ENCODE assay signal across 10 cellular contexts in genomic region chr10:68075550-68076004, GRCh38. TPM values are rescaled to one million over a fixed set of nuclear protein-coding genes. Genes with fewer than 3 reads are reported as not detected.
DNase-seq lines count a peak whose midpoint lies in the region; ATAC-seq, FAIRE-seq and TF ChIP-seq lines count a peak whose summit lies in the region.
"Had no signal": no experiment of that assay in that cellular context is flagged by ENCODE, and none has a peak within 500 bp of the region (broad histone marks: within the 10 kb centered on the region; RNA-seq: fewer than 3 reads in every experiment).

No MANE protein-coding gene starts in this region.

- H3K27ac Mint-ChIP-seq in stimulated activated naive CD8-positive, alpha-beta T cell treated with anti-CD3 and anti-CD28 coated beads, Interleukin-15, Interleukin-2, amounts not matched to agents 100 ng/mL and 50 ng/mL, for 24 hours, result peak overlapping the region; percentile 75

- in situ Hi-C loops in K562 (cut with MboI), result no loop called here

- no peak for TF ChIP-seq RAD21 in K562 (CRISPR knock-in tag; conservative IDR thresholded peaks at IDR 0.05 in 1 of 2, IDR thresholded peaks at IDR 0.05 in 1 of 2)

- H3K4me1 Mint-ChIP-seq in stimulated activated naive CD8-positive, alpha-beta T cell treated with anti-CD3 and anti-CD28 coated beads, Interleukin-15, Interleukin-2, amounts not matched to agents 100 ng/mL and 50 ng/mL, for 24 hours (ENCODE audit: low read depth), result peaks cover 43% of the 10 kb centered on the region

- H3K9ac ChIP-seq in K562 (ENCODE audit: insufficient read depth in 1 of 2, low read depth in 2 of 2, low read length in 2 of 2), result peak overlapping the region in 1 of 2 experiments; percentile 44; a peak in 2 of 4 replicates

- CTCF ChIA-PET in K562 (lab: Yijun Ruan, JAX; ENCODE audit: low intra/inter-chr PET ratio), result interaction anchor here (0.6 kb wide), 1 partner anchor 237 kb away, joined by 3 read pairs; no protein-coding TSS in a partner anchor

- H3K4me2 ChIP-seq in K562 (ENCODE audit: insufficient read depth, low read length), result peak overlapping the region; percentile 45

- peaks cover 24% of the 10 kb centered on the region for H3K36me3 Mint-ChIP-seq in stimulated activated naive CD8-positive, alpha-beta T cell treated with anti-CD3 and anti-CD28 coated beads, Interleukin-15, Interleukin-2, amounts not matched to agents 100 ng/mL and 50 ng/mL, for 24 hours (ENCODE audit: low read depth)

- H3K4me3 ChIP-seq in K562 (no peak overlapping the region), mesodermal cell (ENCODE audit: extremely low read depth, insufficient read depth, low read length, poor library complexity, severe bottlenecking) (peak overlapping the region; percentile 85), vagina (peak overlapping the region in 1 of 2 donors; percentile 78)

- H3K4me3 Mint-ChIP-seq in stimulated activated naive CD8-positive, alpha-beta T cell treated with anti-CD3 and anti-CD28 coated beads, Interleukin-15, Interleukin-2, amounts not matched to agents 100 ng/mL and 50 ng/mL, for 24 hours, result peak overlapping the region; percentile 97

- peaks cover 18% of the 10 kb centered on the region for H3K36me3 ChIP-seq in K562 (ENCODE audit: control insufficient read depth, insufficient read depth, low read length)
- peaks cover 6% of the 10 kb centered on the region for H3K36me3 ChIP-seq in mesodermal cell (ENCODE audit: control insufficient read depth, insufficient read depth, low read length)
- H3K36me3 ChIP-seq in vagina, result no peaks in the 10 kb centered on the region

- no peaks in the 10 kb centered on the region for H4K20me1 ChIP-seq in K562 (replicated peaks; ENCODE audit: control insufficient read depth, insufficient read depth, low read length)

- peaks cover 2% of the 10 kb centered on the region; the same call in 1 of the 2 replicates for H3K9me3 ChIP-seq in K562 (replicated peaks; ENCODE audit: control insufficient read depth, insufficient read depth, low read depth, low read length)
- no peaks in the 10 kb centered on the region for H3K9me3 ChIP-seq in mesodermal cell (ENCODE audit: control insufficient read depth, low read length)
- no peaks in the 10 kb centered on the region for H3K9me3 ChIP-seq in vagina

- H3K9me1 ChIP-seq in K562 (ENCODE audit: control insufficient read depth, insufficient read depth, low read length), result no peaks in the 10 kb centered on the region

- peak overlapping the region; percentile 100 for H2AFZ ChIP-seq in K562 (ENCODE audit: low read depth, low read length)

- no peaks in the 10 kb centered on the region for H3K27me3 Mint-ChIP-seq in stimulated activated naive CD8-positive, alpha-beta T cell treated with anti-CD3 and anti-CD28 coated beads, Interleukin-15, Interleukin-2, amounts not matched to agents 100 ng/mL and 50 ng/mL, for 24 hours

- FAIRE-seq in K562 (lab: Jason Lieb, UNC), result no peak

- BruUV-seq in K562 (replicated peaks; lab: Mats Ljungman, UMichigan), result no TSS peak

- peaks cover 45% of the 10 kb centered on the region for H3K79me2 ChIP-seq in K562 (ENCODE audit: control insufficient read depth, insufficient read depth, low read length)

- TF ChIP-seq CTCF in K562 (IDR thresholded peaks at IDR 0.05 in 2 of 3, conservative IDR thresholded peaks at IDR 0.05 in 1 of 3; ENCODE audit: insufficient read depth in 2 of 3, low read depth in 1 of 3, low read length in 3 of 3) (no peak), vagina (IDR thresholded peaks at IDR 0.05) (no peak)

- WGBS in K562 (ENCODE audit: insufficient coverage, low coverage, missing lambda C conversion rate), result 25% methylated on average over 3 of the region's 3 CpGs
- 6 to 33% methylated on average over 2 to 3 of the region's 3 CpGs for WGBS in mesodermal cell (ENCODE audit: insufficient coverage in 2 of 2), 2 experiments

- intact Hi-C loops in K562 (cut with micrococcal nuclease) (loop anchor here (10.0 kb wide), 2 partner anchors 191 to 291 kb away; partner anchors contain the start of gene SIRT1), vagina (cut with DNase I) (no loop called here)

- no peak for ATAC-seq in stimulated activated naive CD8-positive, alpha-beta T cell treated with anti-CD3 and anti-CD28 coated beads, Interleukin-15, Interleukin-2, amounts not matched to agents 100 U/mL and 50 U/mL, for 24 hours
- ATAC-seq in K562, result no peak

- peaks cover 7 to 9% of the 10 kb centered on the region in 2 experiments; a peak in 4 of 5 replicates for H3K4me1 ChIP-seq in K562 (replicated peaks in 1 of 2; ENCODE audit: control insufficient read depth in 2 of 2, insufficient read depth in 2 of 2, low read length in 2 of 2)
- no peaks in the 10 kb centered on the region for H3K4me1 ChIP-seq in mesodermal cell (ENCODE audit: control insufficient read depth, insufficient read depth, low read length, poor library complexity, severe bottlenecking)
- peaks cover 38% of the 10 kb centered on the region for H3K4me1 ChIP-seq in vagina

- POLR2A ChIA-PET in K562 (lab: Yijun Ruan, JAX), result interaction anchor here (0.7 kb wide), 1 partner anchor 18 kb away, joined by 3 read pairs; no protein-coding TSS in a partner anchor

- H3K27me3 ChIP-seq in K562 (ENCODE audit: control insufficient read depth in 2 of 2, insufficient read depth in 2 of 2, low read length in 2 of 2) (no peaks in the 10 kb centered on the region), vagina (no peaks in the 10 kb centered on the region)

- peak overlapping the region; percentile 67 for H3K27ac ChIP-seq in K562 (ENCODE audit: extremely low read depth, low read depth, low read length)
- H3K27ac ChIP-seq in mesodermal cell (ENCODE audit: low read depth, low read length, severe bottlenecking), result no peak overlapping the region
- H3K27ac ChIP-seq in vagina, result peak overlapping the region; percentile 96

- no peaks in the 10 kb centered on the region for H3K9me3 Mint-ChIP-seq in stimulated activated naive CD8-positive, alpha-beta T cell treated with anti-CD3 and anti-CD28 coated beads, Interleukin-15, Interleukin-2, amounts not matched to agents 100 ng/mL and 50 ng/mL, for 24 hours

- no peak for DNase-seq in stimulated activated naive CD8-positive, alpha-beta T cell treated with anti-CD3 and anti-CD28 coated beads, Interleukin-15, Interleukin-2, amounts not matched to agents 100 U/mL and 50 U/mL, for 24 hours
- DNase-seq in K562 (ENCODE audit: extremely low read depth in 1 of 4, low spot score in 3 of 4), result no peak
- no peak for DNase-seq in vagina (ENCODE audit: extremely low spot score in 2 of 2)
- no peak for DNase-seq in stimulated activated CD4-positive, alpha-beta T cell treated with anti-CD3 and anti-CD28 coated beads, Interleukin-15, amount 100 ng/mL, for 24 hours
- DNase-seq in NCI-H2081 (lab: John Stamatoyannopoulos, UW), result no peak
- no peak for DNase-seq in NCI-H1694 (lab: John Stamatoyannopoulos, UW)

- no peak for TF ChIP-seq EP300 in K562 (IDR thresholded peaks at IDR 0.05; ENCODE audit: low read length)

- no peak for TF ChIP-seq POLR2A in K562 (conservative IDR thresholded peaks at IDR 0.05)
- TF ChIP-seq POLR2A in vagina (IDR thresholded peaks at IDR 0.05), result no peak

RNA-seq across cellular contexts. Expression of gene HERC4, which starts 0.5 kb away (rescaled TPM):
- total RNA-seq in K562 (2011; cell fraction: chromatin; rRNA removed; ENCODE audit: low replicate concordance), result 62.0 and 186 TPM in 2 replicates
- total RNA-seq in K562 (2011; cell fraction: nucleolus; rRNA removed), result 26.7 and 30.8 TPM in 2 replicates
- total RNA-seq in K562 (2011; cell fraction: nucleoplasm; rRNA removed), result 81.7 and 136 TPM in 2 replicates
- total RNA-seq in K562 (2014; rRNA removed) (15.8 and 17.5 TPM in 2 replicates), K562 (2014; rRNA removed; fragmentation: Illumina TruSeq; extraction: Trizol) (33.5 and 40.5 TPM in 2 replicates), K562 (2015; rRNA removed; fragmentation: Illumina TruSeq; extraction: Trizol) (27.1 and 30.6 TPM in 2 replicates), K562 (2021) (26.3 and 29.8 TPM in 2 replicates), vagina (47.9 TPM)
- polyA plus RNA-seq in K562 (2011; rRNA removed) (22.5 and 25.6 TPM in 2 replicates), K562 (2014; fragmentation: Illumina TruSeq; extraction: Trizol) (18.6 and 22.8 TPM in 2 replicates), K562 (2014; fragmentation: Nextera tagmentation; extraction: Ambion mirVana) (10 to 100 TPM; 12.5 to 17.4 TPM), K562 (2014; rRNA removed) (17.2 and 22.5 TPM in 2 replicates)
- polyA plus RNA-seq in K562 (2011; cell fraction: cytosol; rRNA removed), result 3.8 and 9.3 TPM in 2 replicates
- polyA plus RNA-seq in K562 (2011; cell fraction: nucleus; rRNA removed), result 18.5 and 25.6 TPM in 2 replicates
- 20.8 and 24.5 TPM in 2 replicates for polyA plus RNA-seq in K562 (2012)
- polyA minus RNA-seq in K562 (2011; rRNA and poly(A)+ RNA removed), result 45.3 and 52.7 TPM in 2 replicates
- polyA minus RNA-seq in K562 (2011; cell fraction: cytosol; rRNA and poly(A)+ RNA removed), result 11.3 and 14.3 TPM in 2 replicates
- 26.0 and 42.8 TPM in 2 replicates for polyA minus RNA-seq in K562 (2011; cell fraction: nucleus; rRNA and poly(A)+ RNA removed)
- polyA plus RNA-seq in mesodermal cell (2013, experiment 1 of 2), result 34.7 TPM
- polyA plus RNA-seq in mesodermal cell (2013, experiment 2 of 2), result 32.3 TPM

RNA-seq across cellular contexts. Expression of gene MYPN, which starts 33.7 kb away (rescaled TPM):
- not detected in 2 replicates for total RNA-seq in K562 (2011; cell fraction: chromatin; rRNA removed; ENCODE audit: low replicate concordance)
- not detected in 2 replicates for total RNA-seq in K562 (2011; cell fraction: nucleolus; rRNA removed)
- total RNA-seq in K562 (2011; cell fraction: nucleoplasm; rRNA removed), result not detected in 2 replicates
- not detected in 2 replicates for total RNA-seq in K562 (2014; rRNA removed)
- total RNA-seq in K562 (2014; rRNA removed; fragmentation: Illumina TruSeq; extraction: Trizol), result not detected in 2 replicates
- total RNA-seq in K562 (2015; rRNA removed; fragmentation: Illumina TruSeq; extraction: Trizol), result not detected in 2 replicates
- not detected in 2 replicates for total RNA-seq in K562 (2021)
- not detected in 2 replicates for polyA plus RNA-seq in K562 (2011; rRNA removed)
- polyA plus RNA-seq in K562 (2011; cell fraction: cytosol; rRNA removed), result not detected in 2 replicates
- polyA plus RNA-seq in K562 (2011; cell fraction: nucleus; rRNA removed), result not detected in 2 replicates
- not detected in 2 replicates for polyA plus RNA-seq in K562 (2012)
- not detected in 2 replicates for polyA plus RNA-seq in K562 (2014; fragmentation: Illumina TruSeq; extraction: Trizol)
- not detected for polyA plus RNA-seq in K562 (2014; fragmentation: Nextera tagmentation; extraction: Ambion mirVana)
- polyA plus RNA-seq in K562 (2014; rRNA removed), result not detected in 2 replicates
- not detected in 2 replicates for polyA minus RNA-seq in K562 (2011; rRNA and poly(A)+ RNA removed)
- 0.48 and 0.73 TPM in 2 replicates for polyA minus RNA-seq in K562 (2011; cell fraction: cytosol; rRNA and poly(A)+ RNA removed)
- 0.11 TPM in 1 of 2 replicates, not detected in the other for polyA minus RNA-seq in K562 (2011; cell fraction: nucleus; rRNA and poly(A)+ RNA removed)
- polyA plus RNA-seq in mesodermal cell (2013, experiment 1 of 2), result 0.07 TPM
- polyA plus RNA-seq in mesodermal cell (2013, experiment 2 of 2), result not detected
- total RNA-seq in vagina, result not detected
- total RNA-seq: lung microvascular endothelial cell; T-helper 2 cell treated with Interferon-gamma antibody and Interleukin-4, amounts not matched to agents 100 ng/mL and 5 ng/mL, for 36 hours had no signal
